ENCODE assay signal across 16 cellular contexts in the genomic region with DNA sequence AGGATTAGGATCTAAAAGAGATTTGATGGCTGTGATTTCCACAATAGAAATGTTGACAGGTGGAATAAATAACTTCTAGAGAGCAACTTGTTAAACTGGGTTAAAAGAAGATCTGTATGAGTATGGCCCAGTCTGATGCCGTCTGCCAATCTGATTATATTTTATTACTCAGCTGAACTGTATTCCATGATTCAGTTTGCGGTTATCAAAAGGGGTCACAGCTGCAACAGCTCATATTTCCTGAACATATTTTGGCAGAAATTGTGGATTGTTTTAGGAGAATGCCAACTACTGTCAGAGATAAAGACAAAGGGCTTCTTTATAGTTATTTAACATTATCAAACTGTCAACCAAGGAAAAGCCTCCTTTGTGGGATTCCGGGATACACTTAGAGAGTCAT.
"Had no signal": no experiment of that assay in that cellular context is flagged by ENCODE, and none has a peak within 500 bp of the region (broad histone marks: within the 10 kb centered on the region; RNA-seq: fewer than 3 reads in every experiment).

No MANE protein-coding gene starts in this region.

- H3K9me3 ChIP-seq: colonic mucosa, gastroesophageal sphincter had no signal

- H3K27me3 ChIP-seq: colonic mucosa, gastroesophageal sphincter had no signal

- ATAC-seq: gastroesophageal sphincter; naive thymus-derived CD8-positive, alpha-beta T cell; T-helper 17 cell had no signal

- H3K4me1 ChIP-seq: colonic mucosa, gastroesophageal sphincter, parathyroid adenoma had no signal

- DNase-seq: activated CD4-positive, alpha-beta memory T cell treated with anti-CD3 and anti-CD28 coated beads, Interleukin-2, amount 10 ng/mL, durations not matched to agents 7 days and 5 days; activated CD4-positive, alpha-beta T cell treated with anti-CD3 and anti-CD28 coated beads for 4 hours; activated naive CD4-positive, alpha-beta T cell treated with anti-CD3 and anti-CD28 coated beads, Interleukin-2, amount 50 U/mL, for 16 hours; activated T-cell treated with anti-CD3 and anti-CD28 coated beads, Interleukin-2, amount 50 U/mL, for 24 hours; central memory CD4-positive, alpha-beta T cell; colonic mucosa; effector CD4-positive, alpha-beta T cell; naive thymus-derived CD8-positive, alpha-beta T cell; stimulated activated CD4-positive, alpha-beta T cell treated with anti-CD3 and anti-CD28 coated beads, Interleukin-4, amount 100 ng/mL, for 1 hour; stimulated activated naive CD4-positive, alpha-beta T cell; substantia nigra; T-helper 17 cell; trophoblast cell had no signal

- H3K36me3 ChIP-seq: colonic mucosa, gastroesophageal sphincter had no signal

- H3K27ac ChIP-seq: colonic mucosa, gastroesophageal sphincter, parathyroid adenoma had no signal

- H3K4me3 ChIP-seq: colonic mucosa, gastroesophageal sphincter, lung had no signal
